Comparison of ENCODE assay signal across 1 cellular context in the genomic region with DNA sequence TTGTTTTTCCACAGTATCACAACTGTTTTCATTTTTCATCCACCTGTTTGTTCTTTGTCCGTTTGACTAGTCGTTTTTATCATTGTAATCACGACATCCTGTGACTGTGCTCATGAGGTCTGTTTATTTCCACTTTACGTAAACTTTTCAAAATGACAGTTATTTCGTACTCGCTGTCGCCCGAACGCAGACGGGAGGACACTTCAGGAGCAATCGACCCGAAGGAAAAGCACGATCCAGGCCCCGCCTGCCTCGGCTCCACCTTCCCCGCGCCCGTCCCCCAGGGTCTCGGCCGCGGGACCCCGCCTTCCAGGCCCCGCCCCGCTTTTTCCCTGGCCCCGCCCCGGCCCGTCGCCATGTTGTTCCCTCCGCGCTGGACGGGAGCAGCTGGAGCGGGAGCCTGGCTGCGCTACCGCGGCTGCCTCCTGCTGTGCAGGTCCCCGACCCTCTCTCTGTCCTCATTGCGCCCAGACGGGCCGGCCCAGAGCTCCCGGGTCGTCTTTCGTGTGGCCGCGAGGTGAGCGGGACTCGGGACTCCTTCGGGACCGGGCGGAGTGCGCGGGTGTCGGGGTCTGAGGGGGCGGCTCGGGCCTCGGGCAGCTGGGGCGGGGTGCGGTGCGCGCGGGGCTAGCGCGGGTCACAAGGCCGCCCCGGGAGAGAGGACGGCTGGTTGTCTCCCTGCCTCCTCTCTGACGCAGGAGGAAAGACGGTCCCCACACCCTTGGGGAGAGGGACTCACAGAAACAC.
A peak's percentile ranks its signal among the peaks of the same experiment; 100 is the strongest.
TF ChIP-seq lines count a peak whose summit lies in the region.

A gene with protein sequence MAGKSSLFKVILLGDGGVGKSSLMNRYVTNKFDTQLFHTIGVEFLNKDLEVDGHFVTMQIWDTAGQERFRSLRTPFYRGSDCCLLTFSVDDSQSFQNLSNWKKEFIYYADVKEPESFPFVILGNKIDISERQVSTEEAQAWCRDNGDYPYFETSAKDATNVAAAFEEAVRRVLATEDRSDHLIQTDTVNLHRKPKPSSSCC (plus strand): TSS at position 357 of the 747 bp plus-strand sequence. CDS start 19,619 bp downstream, outside the sequence.

TF ChIP-seq in IMR-90, 13 proteins besides CTCF, POLR2A, EP300 and RAD21:
- 0 out of 2 replicates have a peak, but pooled peaks have one; percentile 11 for TF ChIP-seq MXI1 (IDR thresholded peaks at IDR 0.05; ENCODE audit: borderline replicate concordance, low read depth, low read length)
- TF ChIP-seq, protein P1, sequence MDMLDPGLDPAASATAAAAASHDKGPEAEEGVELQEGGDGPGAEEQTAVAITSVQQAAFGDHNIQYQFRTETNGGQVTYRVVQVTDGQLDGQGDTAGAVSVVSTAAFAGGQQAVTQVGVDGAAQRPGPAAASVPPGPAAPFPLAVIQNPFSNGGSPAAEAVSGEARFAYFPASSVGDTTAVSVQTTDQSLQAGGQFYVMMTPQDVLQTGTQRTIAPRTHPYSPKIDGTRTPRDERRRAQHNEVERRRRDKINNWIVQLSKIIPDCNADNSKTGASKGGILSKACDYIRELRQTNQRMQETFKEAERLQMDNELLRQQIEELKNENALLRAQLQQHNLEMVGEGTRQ (IDR thresholded peaks at IDR 0.05; ENCODE audit: low read depth, low read length): no peak
